Comparison of ENCODE assay signal across 7 cellular contexts in the genomic region with DNA sequence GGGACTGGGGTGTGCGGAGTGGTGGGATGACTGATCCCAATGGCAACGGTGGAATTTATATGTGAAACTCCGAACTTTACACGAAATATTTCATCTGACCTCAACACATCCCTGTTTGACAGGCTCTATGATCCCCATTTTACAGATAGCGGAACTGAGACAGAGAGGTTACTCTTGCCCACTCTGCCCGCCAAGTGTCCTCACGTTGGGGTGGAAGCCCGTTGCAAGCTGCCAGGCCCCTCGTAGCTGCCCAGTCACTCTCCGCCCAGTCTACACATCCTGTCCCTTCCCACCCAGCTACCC. TPM values are rescaled to one million over a fixed set of nuclear protein-coding genes. Genes with fewer than 3 reads are reported as not detected.
DNase-seq lines count a peak whose midpoint lies in the region; ATAC-seq and TF ChIP-seq lines count a peak whose summit lies in the region.

No MANE protein-coding gene starts in this region.

- H2AK5ac ChIP-seq in H9 (ENCODE audit: insufficient read length, low read length) = no peak overlapping the region

- peak overlapping the region; percentile 77 for H3K4me3 ChIP-seq in right cardiac atrium (ENCODE audit: low read length)
- peak overlapping the region; percentile 74 for H3K4me3 ChIP-seq in skeletal muscle satellite cell (ENCODE audit: low read length)

- no peak overlapping the region for H4K5ac ChIP-seq in H9 (ENCODE audit: insufficient read length, low read depth, low read length)

- no peak overlapping the region for H3K4ac ChIP-seq in H9 (ENCODE audit: low read depth, low read length)

- TF ChIP-seq CTCF in H9 (conservative IDR thresholded peaks at IDR 0.05) = no peak

- H3K79me2 ChIP-seq in H9 (ENCODE audit: insufficient read depth, low read length) = peaks cover 27% of the 10 kb centered on the region

- peaks cover 6 to 31% (median 12%) of the 10 kb centered on the region in 3 experiments; a peak in 6 of 7 replicates for H3K36me3 Mint-ChIP-seq in H9 (ENCODE audit: insufficient read depth in 1 of 3, low read depth in 3 of 3)
- peaks cover 2% of the 10 kb centered on the region for H3K36me3 Mint-ChIP-seq in T-helper 17 cell (ENCODE audit: low read depth)

- H3K18ac ChIP-seq in H9 (ENCODE audit: insufficient read length, low read depth, low read length) = peak overlapping the region; percentile 3

- no peak overlapping the region for H2BK15ac ChIP-seq in H9 (ENCODE audit: low read depth, low read length)

- peak overlapping the region; percentile 51 to 81 for H3K4me3 Mint-ChIP-seq in H9
- H3K4me3 Mint-ChIP-seq in T-helper 17 cell = peak overlapping the region; percentile 87

- H3K23me2 ChIP-seq in H9 (ENCODE audit: insufficient read length, low read depth, low read length, poor library complexity, severe bottlenecking) = peaks cover 11% of the 10 kb centered on the region

- ATAC-seq in T-helper 17 cell (no peak), right cardiac atrium (no peak), HG02981 (IDR thresholded peaks at IDR 0.05; ENCODE audit: unreplicated experiment) (no peak)

- H4K91ac ChIP-seq in H9 (ENCODE audit: insufficient read length, low read depth, low read length) = no peak overlapping the region

- no peak overlapping the region for H2BK12ac ChIP-seq in H9 (ENCODE audit: insufficient read length, low read depth, low read length)

- H3K14ac ChIP-seq in H9 (ENCODE audit: insufficient read depth, low read length) = peak overlapping the region; percentile 44; the same call in 1 of the 2 replicates

- peaks cover 20% of the 10 kb centered on the region for H3K27me3 Mint-ChIP-seq in H9 (ENCODE audit: low read depth)
- H3K27me3 Mint-ChIP-seq in T-helper 17 cell = no peaks in the 10 kb centered on the region

- H3K27ac ChIP-seq in H9 (ENCODE audit: insufficient read length, low read depth, low read length) (no peak overlapping the region), right cardiac atrium (ENCODE audit: low read length) (no peak overlapping the region)

- peaks cover 9 to 14% of the 10 kb centered on the region in 2 experiments for H3K9me3 Mint-ChIP-seq in H9

- H3K79me1 ChIP-seq in H9 (ENCODE audit: insufficient read depth, low read depth, low read length, poor library complexity, severe bottlenecking) = no peaks in the 10 kb centered on the region

- H4K8ac ChIP-seq in H9 (replicated peaks; ENCODE audit: insufficient read length, low read depth, low read length) = no peak overlapping the region

- no peak overlapping the region for H2BK5ac ChIP-seq in H9 (ENCODE audit: insufficient read length, low read length)

- no peaks in the 10 kb centered on the region for H4K20me1 ChIP-seq in H9 (ENCODE audit: control insufficient read depth, insufficient read depth, insufficient read length)

- H3T11ph ChIP-seq in H9 (ENCODE audit: low read length) = no peak overlapping the region

- H3K27ac Mint-ChIP-seq in H9 = peak overlapping the region in 2 of 3 experiments; percentile 79 to 94; a peak in 5 of 7 replicates
- peak overlapping the region; percentile 59 for H3K27ac Mint-ChIP-seq in T-helper 17 cell

- no peak overlapping the region for H3K23ac ChIP-seq in H9 (ENCODE audit: insufficient read length, low read depth, low read length)

- H2BK120ac ChIP-seq in H9 (ENCODE audit: low read depth, low read length, poor library complexity, severe bottlenecking) = no peak overlapping the region

- H3K27me3 ChIP-seq in H9 (ENCODE audit: insufficient read depth, low read length) = no peaks in the 10 kb centered on the region
- H3K27me3 ChIP-seq in right cardiac atrium (ENCODE audit: control insufficient read depth, insufficient read depth) = no peaks in the 10 kb centered on the region
- H3K27me3 ChIP-seq in skeletal muscle satellite cell (ENCODE audit: control insufficient read depth, insufficient read depth, low read length) = peaks cover 24% of the 10 kb centered on the region

- H2AFZ ChIP-seq in H9 (ENCODE audit: low read length) = no peak overlapping the region

- no peak for DNase-seq in H9
- DNase-seq in T-helper 17 cell = no peak
- no peak for DNase-seq in right cardiac atrium
- no peak for DNase-seq in stimulated activated CD4-positive, alpha-beta T cell treated with anti-CD3 and anti-CD28 coated beads, Interleukin-15, amount 100 ng/mL, for 24 hours
- no peak for DNase-seq in EL

- H3K4me1 Mint-ChIP-seq in H9 (peaks cover 52 to 60% of the 10 kb centered on the region in 2 experiments), T-helper 17 cell (peaks cover 42% of the 10 kb centered on the region)

- no peaks in the 10 kb centered on the region for H3K36me3 ChIP-seq in skeletal muscle satellite cell (ENCODE audit: insufficient read depth, low read length)

- H3K4me2 ChIP-seq in H9 (ENCODE audit: insufficient read depth, insufficient read length, low read length) = peak overlapping the region; percentile 51
- peak overlapping the region; percentile 76 for H3K4me2 ChIP-seq in skeletal muscle satellite cell (ENCODE audit: low read length)

- H3K9ac ChIP-seq in H9 (ENCODE audit: extremely low read depth, insufficient read length, low read length) (no peak overlapping the region), skeletal muscle satellite cell (ENCODE audit: low read depth, low read length) (no peak overlapping the region)

- intact Hi-C loops in right cardiac atrium (cut with DNase I) = no loop called here

- no peak overlapping the region for H2BK20ac ChIP-seq in H9 (ENCODE audit: low read depth, low read length, poor library complexity, severe bottlenecking)

- no peaks in the 10 kb centered on the region for H3K9me3 ChIP-seq in H9 (ENCODE audit: control insufficient read depth, low read depth, low read length)
- H3K9me3 ChIP-seq in T-helper 17 cell (ENCODE audit: control insufficient read depth, low read length, poor library complexity, severe bottlenecking) = no peaks in the 10 kb centered on the region
- no peaks in the 10 kb centered on the region for H3K9me3 ChIP-seq in right cardiac atrium (ENCODE audit: control insufficient read depth, low read length)
- no peaks in the 10 kb centered on the region for H3K9me3 ChIP-seq in skeletal muscle satellite cell (replicated peaks; ENCODE audit: low read length)

- H3K4me1 ChIP-seq in H9 (ENCODE audit: insufficient read depth, low read length) = peaks cover 19% of the 10 kb centered on the region
- no peaks in the 10 kb centered on the region for H3K4me1 ChIP-seq in right cardiac atrium (ENCODE audit: control insufficient read depth, insufficient read depth, low read length)
- H3K4me1 ChIP-seq in skeletal muscle satellite cell (ENCODE audit: control insufficient read depth, insufficient read depth, low read length) = peaks cover 21% of the 10 kb centered on the region

- H3K56ac ChIP-seq in H9 (ENCODE audit: insufficient read length, low read depth, low read length) = no peak overlapping the region

- no CpG with 5 or more reads among the region's 10 CpGs for WGBS in H9 (ENCODE audit: extremely low coverage, insufficient read length, low lambda C conversion rate)
- WGBS in right cardiac atrium = 71% methylated on average over 10 of the region's 10 CpGs

RNA-seq across cellular contexts. Expression of a gene that starts 0.4 kb away (rescaled TPM):
- 46.1 and 46.9 TPM in 2 replicates for total RNA-seq in H9 (2021)
- total RNA-seq in T-helper 17 cell = 1 to 10 TPM; 3.9 to 4.3 TPM
- total RNA-seq in right cardiac atrium = 1 to 10 TPM in 2 of 4 donors, under 1 TPM in 2; 0.32 to 1.3 (median 1.00) TPM
- polyA plus RNA-seq in right cardiac atrium = 1.1 TPM
- total RNA-seq in skeletal muscle satellite cell (2012; rRNA removed) = 0.25 and 0.44 TPM in 2 replicates

RNA-seq across cellular contexts. Expression of a gene that starts 48.9 kb away (rescaled TPM):
- total RNA-seq in H9 (2021) = 1,123 and 1,137 TPM in 2 replicates
- total RNA-seq in T-helper 17 cell = 100 to 1,000 TPM; 392 to 399 TPM
- 100 to 1,000 TPM; 353 to 383 (median 368) TPM for total RNA-seq in right cardiac atrium
- polyA plus RNA-seq in right cardiac atrium = 521 TPM
- 91.5 and 101 TPM in 2 replicates for total RNA-seq in skeletal muscle satellite cell (2012; rRNA removed)

RNA-seq across cellular contexts. Expression of a gene that starts 49.9 kb away (rescaled TPM):
- total RNA-seq in H9 (2021) = 287 and 288 TPM in 2 replicates
- 100 to 1,000 TPM in 1 of 2 donors, 10 to 100 TPM in 1; 98.3 to 102 TPM for total RNA-seq in T-helper 17 cell
- total RNA-seq in right cardiac atrium = 10 to 100 TPM; 68.1 to 82.5 (median 72.2) TPM
- 61.2 TPM for polyA plus RNA-seq in right cardiac atrium
- 134 and 139 TPM in 2 replicates for total RNA-seq in skeletal muscle satellite cell (2012; rRNA removed)
